Comparison of ENCODE assay signal across 8 cellular contexts in the genomic region with DNA sequence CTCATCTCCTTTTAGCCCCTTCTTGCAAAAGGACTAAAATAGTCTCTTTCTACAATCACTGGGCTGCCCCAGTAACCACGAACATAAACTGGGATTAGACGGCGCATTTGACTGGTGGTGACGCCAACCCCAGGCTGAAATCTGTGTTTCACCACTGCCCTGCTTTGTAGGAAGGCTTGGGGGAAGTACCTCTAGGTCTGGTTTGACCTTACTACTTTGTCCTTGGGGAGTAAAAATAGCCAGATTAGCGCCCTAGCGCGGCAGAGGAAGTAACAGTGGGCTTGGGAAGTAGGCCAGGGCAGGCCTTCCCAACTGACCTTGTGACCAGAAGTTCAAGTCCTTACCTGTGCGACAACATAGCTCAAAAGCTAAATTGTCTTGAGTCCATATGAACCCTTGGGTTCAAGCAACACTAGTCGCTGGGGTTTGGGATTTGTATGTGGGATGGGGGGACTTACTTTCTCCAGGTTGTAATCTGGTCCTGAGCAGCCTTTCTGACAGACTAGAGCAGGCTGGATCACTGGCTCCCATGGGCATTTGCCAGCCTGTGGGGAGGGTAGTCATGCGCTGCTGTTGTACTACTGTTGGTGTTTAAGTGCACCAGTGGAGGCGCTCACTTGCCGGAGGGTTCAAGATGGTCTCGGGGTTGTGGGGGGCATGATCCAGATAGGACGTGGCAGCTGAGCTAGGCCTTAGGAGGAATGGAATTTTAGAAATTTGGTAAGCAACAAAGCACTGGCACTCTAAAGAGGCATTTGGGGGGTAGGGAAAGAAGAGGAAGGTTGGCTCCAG. TPM values are rescaled to one million over a fixed set of nuclear protein-coding genes. Genes with fewer than 3 reads are reported as not detected.
DNase-seq lines count a peak whose midpoint lies in the region; ATAC-seq and TF ChIP-seq lines count a peak whose summit lies in the region.

No MANE protein-coding gene starts in this region.

- peak overlapping the region; percentile 87 for H3K9ac ChIP-seq in skeletal muscle satellite cell (ENCODE audit: low read depth, low read length)

- peak overlapping the region; percentile 87 for H3K4me2 ChIP-seq in skeletal muscle satellite cell (ENCODE audit: low read length)

- H3K4me1 ChIP-seq in body of pancreas (peaks cover 31% of the 10 kb centered on the region), skeletal muscle satellite cell (ENCODE audit: control insufficient read depth, insufficient read depth, low read length) (peaks cover 27% of the 10 kb centered on the region)

- no peaks in the 10 kb centered on the region for H3K27me3 ChIP-seq in body of pancreas
- no peaks in the 10 kb centered on the region for H3K27me3 ChIP-seq in skeletal muscle satellite cell (ENCODE audit: control insufficient read depth, insufficient read depth, low read length)

- DNase-seq in GM03348 (ENCODE audit: low spot score), result peak; percentile 82
- DNase-seq in RPMI8226, result peak; percentile 74
- peak; percentile 56 to 77 (median 70) for DNase-seq in body of pancreas
- no peak for DNase-seq in islet precursor cell
- no peak for DNase-seq in NCI-H526 treated with DMSO at 0.1 percent for 48 hours (lab: John Stamatoyannopoulos, UW)

- peak in 2 of 7 experiments; percentile 4 to 6 for TF ChIP-seq CTCF in body of pancreas (IDR thresholded peaks at IDR 0.05)

- 10 to 22% methylated on average over 14 of the region's 14 CpGs for WGBS in body of pancreas, 2 donors

- no peaks in the 10 kb centered on the region for H3K9me3 ChIP-seq in body of pancreas
- no peaks in the 10 kb centered on the region for H3K9me3 ChIP-seq in skeletal muscle satellite cell (replicated peaks; ENCODE audit: low read length)

- intact Hi-C loops in body of pancreas (cut with DNase I), result loop anchor here (10.0 kb wide), 1 partner anchor 66 kb away; no protein-coding TSS in a partner anchor

- H3K27ac ChIP-seq in body of pancreas, result peak overlapping the region; percentile 67 to 95 (median 88)

- ATAC-seq in HG02610 (IDR thresholded peaks at IDR 0.05; ENCODE audit: unreplicated experiment) (peak; percentile 30), body of pancreas (peak; percentile 34)

- no peak for TF ChIP-seq POLR2A in body of pancreas (IDR thresholded peaks at IDR 0.05)

- peaks cover 5 to 21% of the 10 kb centered on the region in 2 donors for H3K36me3 ChIP-seq in body of pancreas (replicated peaks in 1 of 2; ENCODE audit: insufficient read depth in 1 of 2, low read depth in 2 of 2)
- H3K36me3 ChIP-seq in skeletal muscle satellite cell (ENCODE audit: insufficient read depth, low read length), result peaks cover 60% of the 10 kb centered on the region

- H3K4me3 ChIP-seq in body of pancreas, result no peak overlapping the region
- H3K4me3 ChIP-seq in iPS-11a (ENCODE audit: low read depth, low read length), result peak overlapping the region; percentile 25
- peak overlapping the region; percentile 91 for H3K4me3 ChIP-seq in skeletal muscle satellite cell (ENCODE audit: low read length)

RNA-seq across cellular contexts. Expression of gene PACS1, which starts 1.0 kb away (rescaled TPM):
- total RNA-seq in body of pancreas, result 10 to 100 TPM; 17.5 to 19.7 TPM
- total RNA-seq in skeletal muscle satellite cell (2012; rRNA removed), result 16.4 and 17.0 TPM in 2 replicates

RNA-seq across cellular contexts. Expression of gene SF3B2, which starts 17.0 kb away (rescaled TPM):
- total RNA-seq in body of pancreas, result 100 to 1,000 TPM; 112 to 255 TPM
- total RNA-seq in skeletal muscle satellite cell (2012; rRNA removed), result 158 and 185 TPM in 2 replicates

RNA-seq across cellular contexts. Expression of gene GAL3ST3, which starts 20.2 kb away (rescaled TPM):
- total RNA-seq in body of pancreas, result 1 to 10 TPM in 1 of 2 donors, under 1 TPM in 1; 0.66 to 2.6 TPM
- not detected in 2 replicates for total RNA-seq in skeletal muscle satellite cell (2012; rRNA removed)

RNA-seq across cellular contexts. Expression of gene CATSPER1, which starts 42.8 kb away (rescaled TPM):
- not detected for total RNA-seq in body of pancreas
- 0.44 and 1.0 TPM in 2 replicates for total RNA-seq in skeletal muscle satellite cell (2012; rRNA removed)

RNA-seq across cellular contexts. Expression of gene CST6, which starts 57.3 kb away (rescaled TPM):
- total RNA-seq in body of pancreas, result not detected
- total RNA-seq in skeletal muscle satellite cell (2012; rRNA removed), result 0.76 and 1.3 TPM in 2 replicates

Comparison
In these comparisons a context has a peak if more than half of its experiments do, and no peak if none do; other contexts are left out.
1. DNase-seq: peak in GM03348 (single experiment), RPMI8226 (single experiment) and body of pancreas (4 of 4); none in islet precursor cell (single experiment) and NCI-H526 treated with DMSO at 0.1 percent for 48 hours (single experiment).
2. H3K4me3 ChIP-seq: peak in iPS-11a (single experiment) and skeletal muscle satellite cell (single experiment); none in body of pancreas (0 of 2).